In the genomic region with DNA sequence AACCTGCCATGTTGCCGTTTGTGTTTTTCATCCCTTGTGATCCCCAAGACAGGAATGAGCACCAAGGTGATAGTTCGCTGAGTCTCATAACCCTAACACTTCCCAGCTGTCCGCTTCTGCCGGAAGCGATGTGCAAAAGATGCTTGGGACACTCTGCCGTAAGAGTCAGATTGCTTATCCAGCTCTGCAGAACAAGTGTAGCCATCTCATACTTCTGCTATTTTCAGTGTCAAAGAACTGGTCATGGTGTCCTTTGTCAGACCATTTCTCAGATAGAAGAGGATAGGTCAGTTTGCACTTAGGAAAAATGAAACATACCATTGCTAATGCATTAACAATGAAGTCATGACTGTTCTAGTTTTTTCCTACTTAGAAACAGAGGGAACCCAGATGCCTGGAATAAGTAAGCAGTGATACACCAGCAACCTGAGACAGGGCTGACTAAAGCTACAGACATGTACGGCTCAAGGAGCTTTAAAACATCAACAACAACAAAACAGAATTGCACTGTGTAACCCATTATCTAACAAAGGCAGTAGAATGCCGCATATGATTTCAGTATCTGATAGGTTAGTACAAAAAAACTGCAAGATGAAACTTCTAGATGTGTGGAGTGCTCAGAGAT, we compare ENCODE assay signal across 1 cellular context.
TF ChIP-seq lines count a peak whose summit lies in the region.

No MANE protein-coding gene starts in this region.

TF ChIP-seq in HCT116, 20 proteins besides CTCF, POLR2A, EP300 and RAD21 (continued from another document):
- TF ChIP-seq, protein P1, sequence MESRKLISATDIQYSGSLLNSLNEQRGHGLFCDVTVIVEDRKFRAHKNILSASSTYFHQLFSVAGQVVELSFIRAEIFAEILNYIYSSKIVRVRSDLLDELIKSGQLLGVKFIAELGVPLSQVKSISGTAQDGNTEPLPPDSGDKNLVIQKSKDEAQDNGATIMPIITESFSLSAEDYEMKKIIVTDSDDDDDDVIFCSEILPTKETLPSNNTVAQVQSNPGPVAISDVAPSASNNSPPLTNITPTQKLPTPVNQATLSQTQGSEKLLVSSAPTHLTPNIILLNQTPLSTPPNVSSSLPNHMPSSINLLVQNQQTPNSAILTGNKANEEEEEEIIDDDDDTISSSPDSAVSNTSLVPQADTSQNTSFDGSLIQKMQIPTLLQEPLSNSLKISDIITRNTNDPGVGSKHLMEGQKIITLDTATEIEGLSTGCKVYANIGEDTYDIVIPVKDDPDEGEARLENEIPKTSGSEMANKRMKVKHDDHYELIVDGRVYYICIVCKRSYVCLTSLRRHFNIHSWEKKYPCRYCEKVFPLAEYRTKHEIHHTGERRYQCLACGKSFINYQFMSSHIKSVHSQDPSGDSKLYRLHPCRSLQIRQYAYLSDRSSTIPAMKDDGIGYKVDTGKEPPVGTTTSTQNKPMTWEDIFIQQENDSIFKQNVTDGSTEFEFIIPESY (IDR thresholded peaks at IDR 0.05; ENCODE audit: extremely low read depth, insufficient replicate concordance, low read length), result no peak
